ENCODE assay signal across 8 cellular contexts in the genomic region with DNA sequence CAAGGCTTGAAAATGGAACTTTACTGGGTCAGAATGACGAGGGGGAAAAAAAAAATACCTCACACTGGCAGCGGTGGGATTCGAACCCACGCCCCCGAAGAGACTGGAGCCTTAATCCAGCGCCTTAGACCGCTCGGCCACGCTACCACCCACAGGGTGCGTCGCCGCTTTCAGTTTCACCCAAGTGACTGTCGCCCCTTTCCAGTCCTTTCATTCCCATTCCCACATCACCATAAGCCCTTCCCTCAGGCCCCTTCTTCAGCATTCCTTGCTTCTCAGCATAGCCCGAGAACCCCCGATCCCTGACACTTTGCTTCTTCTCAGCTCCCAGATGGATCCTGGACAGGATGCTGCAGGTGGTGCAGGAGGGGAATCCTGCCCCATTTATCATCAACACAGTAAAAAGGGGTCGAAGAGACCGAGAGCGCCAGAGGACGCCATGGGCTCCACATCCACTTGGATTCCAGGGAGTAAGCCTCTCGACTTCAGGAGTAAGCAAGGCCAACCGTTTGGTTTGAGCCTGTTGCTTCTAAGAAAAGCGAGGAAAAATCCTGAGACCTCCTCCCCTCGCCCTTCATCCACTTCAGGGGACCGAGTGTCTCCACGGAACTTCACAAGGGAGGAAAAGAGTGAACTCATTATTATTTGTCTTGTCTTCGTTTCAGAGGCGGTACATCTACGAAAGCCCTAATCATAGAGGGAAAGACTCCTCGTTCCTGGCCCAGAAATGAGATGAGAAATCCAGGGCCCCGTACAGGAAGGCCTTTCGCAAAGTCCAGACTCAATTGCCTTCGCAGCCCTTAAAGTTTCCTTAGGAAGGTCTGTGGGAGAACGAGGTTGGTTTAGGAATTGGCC. TPM values are rescaled to one million over a fixed set of nuclear protein-coding genes. Genes with fewer than 3 reads are reported as not detected.
A peak's percentile ranks its signal among the peaks of the same experiment; 100 is the strongest.
DNase-seq lines count a peak whose midpoint lies in the region; ATAC-seq, FAIRE-seq and TF ChIP-seq lines count a peak whose summit lies in the region.

No MANE protein-coding gene starts in this region.

- POLR2A ChIA-PET in CD8-positive, alpha-beta memory T cell (lab: Charles Lee) = no interaction called here
- POLR2A ChIA-PET in IMR-90 (lab: Charles Lee; ENCODE audit: unreplicated experiment) = no interaction called here

- H2BK5ac ChIP-seq in IMR-90 (ENCODE audit: low read depth, low read length, poor library complexity, severe bottlenecking) = peak overlapping the region; percentile 76

- peak overlapping the region; percentile 70 for H2AK9ac ChIP-seq in IMR-90 (replicated peaks; ENCODE audit: low read depth, low read length, poor library complexity)

- DNase-seq in CD8-positive, alpha-beta memory T cell = peak in 3 of 5 donors; percentile 45 to 70 (median 51)
- DNase-seq in IMR-90 = peak; percentile 73
- DNase-seq in RPMI8226 = peak; percentile 86
- DNase-seq in activated naive CD4-positive, alpha-beta T cell treated with anti-CD3 and anti-CD28 coated beads, Interleukin-2, amount 50 U/mL, for 16 hours = peak; percentile 77
- peak; percentile 81 for DNase-seq in glomerular visceral epithelial cell (ENCODE audit: extremely low spot score)
- peak in 52 of 56 donors; percentile 11 to 85 (median 56) for DNase-seq in nucleus accumbens (lab: John Stamatoyannopoulos, UW)
- no peak for DNase-seq in HTR-8/SVneo (ENCODE audit: insufficient read length, low spot score)

- H4K20me1 ChIP-seq in IMR-90 (ENCODE audit: insufficient read depth, low read length) = peaks cover 9% of the 10 kb centered on the region

- peak overlapping the region; percentile 47; the same call in 1 of the 2 replicates for H4K91ac ChIP-seq in IMR-90 (ENCODE audit: insufficient read depth, low read depth, low read length)

- peak overlapping the region; percentile 27 for H3K4ac ChIP-seq in IMR-90 (ENCODE audit: low read depth, low read length)

- intact Hi-C loops in IMR-90 (cut with micrococcal nuclease) = loop anchor here (1.0 to 10.0 kb wide), 5 partner anchors 10 to 1469 kb away; a partner anchor contains a TSS

- H3K56ac ChIP-seq in IMR-90 (ENCODE audit: extremely low read depth, insufficient read depth, low read length) = peak overlapping the region; percentile 55; the same call in 1 of the 2 replicates

- TF ChIP-seq POLR2A in IMR-90 (IDR thresholded peaks at IDR 0.05; ENCODE audit: low read depth, low read length) = no peak

- H3K9me1 ChIP-seq in IMR-90 (ENCODE audit: insufficient read depth, low read length) = no peaks in the 10 kb centered on the region

- in situ Hi-C loops in IMR-90 (cut with MboI; ENCODE audit: low sequenced_read_pairs) = no loop called here

- no peaks in the 10 kb centered on the region for H3K9me3 ChIP-seq in CD8-positive, alpha-beta memory T cell (ENCODE audit: low read length)
- no peaks in the 10 kb centered on the region for H3K9me3 ChIP-seq in IMR-90 (ENCODE audit: control insufficient read depth, insufficient read depth, low read length)
- no peaks in the 10 kb centered on the region for H3K9me3 ChIP-seq in thymus (ENCODE audit: control insufficient read depth)

- CTCF ChIA-PET in CD8-positive, alpha-beta memory T cell (lab: Charles Lee) = no interaction called here
- CTCF ChIA-PET in IMR-90 (lab: Yijun Ruan, JAX) = no interaction called here

- peak overlapping the region; percentile 82 for H3K27ac ChIP-seq in CD8-positive, alpha-beta memory T cell (ENCODE audit: low read depth, low read length)
- H3K27ac ChIP-seq in IMR-90 (ENCODE audit: insufficient read depth, low read length) (peak overlapping the region; percentile 42), thymus (ENCODE audit: low read depth) (no peak overlapping the region)

- peak overlapping the region; percentile 43; the same call in 1 of the 2 replicates for H4K5ac ChIP-seq in IMR-90 (ENCODE audit: low read depth, low read length)

- H3K79me1 ChIP-seq in IMR-90 (ENCODE audit: low read depth in 1 of 2, low read length in 2 of 2) = no peaks in the 10 kb centered on the region

- peak overlapping the region; percentile 74 for H3K9ac ChIP-seq in IMR-90 (ENCODE audit: low read depth, low read length)

- H3K27ac Mint-ChIP-seq in CD8-positive, alpha-beta memory T cell = peak overlapping the region; percentile 78 to 97 (median 90)

- dilution Hi-C loops in IMR-90 (cut with HindIII; ENCODE audit: low sequenced_read_pairs, unreplicated experiment) = no loop called here

- H3K4me3 Mint-ChIP-seq in CD8-positive, alpha-beta memory T cell = peak overlapping the region; percentile 83 to 98 (median 87)

- peaks cover 0 to 20% of the 10 kb centered on the region in 2 donors for H3K27me3 Mint-ChIP-seq in CD8-positive, alpha-beta memory T cell

- H3K4me1 Mint-ChIP-seq in CD8-positive, alpha-beta memory T cell = peaks cover 40 to 53% (median 47%) of the 10 kb centered on the region in 3 donors

- no peak for FAIRE-seq in HTR-8/SVneo (lab: Jason Lieb, UNC)

- peak overlapping the region; percentile 19 to 76; a peak in 3 of 4 replicates for H4K8ac ChIP-seq in IMR-90 (ENCODE audit: low read depth in 2 of 2, low read length in 2 of 2)

- H3K36me3 Mint-ChIP-seq in CD8-positive, alpha-beta memory T cell = peaks cover 0 to 8% (median 0%) of the 10 kb centered on the region in 3 donors

- H2BK120ac ChIP-seq in IMR-90 (ENCODE audit: low read depth, low read length) = peak overlapping the region; percentile 53; the same call in 1 of the 2 replicates

- H3K4me1 ChIP-seq in CD8-positive, alpha-beta memory T cell (ENCODE audit: insufficient read depth, low read length) = peaks cover 35% of the 10 kb centered on the region
- H3K4me1 ChIP-seq in IMR-90 (ENCODE audit: control insufficient read depth, insufficient read depth, low read length) (no peaks in the 10 kb centered on the region; the same call in 1 of the 2 replicates), thymus (ENCODE audit: control insufficient read depth, insufficient read depth, low read length) (peaks cover 9% of the 10 kb centered on the region)

- H3K18ac ChIP-seq in IMR-90 (ENCODE audit: low read depth, low read length) = no peak overlapping the region; the same call in 1 of the 2 replicates

- peak overlapping the region; percentile 92 for H3K4me2 ChIP-seq in IMR-90 (ENCODE audit: low read depth, low read length)

- H3K36me3 ChIP-seq in CD8-positive, alpha-beta memory T cell (ENCODE audit: insufficient read depth, low read length) = no peaks in the 10 kb centered on the region
- H3K36me3 ChIP-seq in IMR-90 (ENCODE audit: control insufficient read depth, insufficient read depth, low read length) (no peaks in the 10 kb centered on the region), thymus (ENCODE audit: control insufficient read depth, insufficient read depth) (no peaks in the 10 kb centered on the region)

- WGBS in IMR-90 (ENCODE audit: extremely low coverage in 2 of 2, insufficient read length in 1 of 2), 2 experiments = 0% methylated on average over 5 of the region's 33 CpGs; no CpG with 5 or more reads in 1 of the 2 experiments
- WGBS in thymus = 8% methylated on average over 33 of the region's 33 CpGs

- peak overlapping the region; percentile 66 for H3K23ac ChIP-seq in IMR-90 (ENCODE audit: low read depth, low read length)

- H3K9me3 Mint-ChIP-seq in CD8-positive, alpha-beta memory T cell = peaks cover 0 to 6% (median 2%) of the 10 kb centered on the region in 5 donors

- H2BK15ac ChIP-seq in IMR-90 (ENCODE audit: low read depth, low read length) = no peak overlapping the region; the same call in 2 of the 3 replicates

- peak overlapping the region; percentile 96 for H2AFZ ChIP-seq in IMR-90 (replicated peaks; ENCODE audit: low read length, poor library complexity)

- ATAC-seq in IMR-90 (ENCODE audit: low read depth) = peak; percentile 21

- H2AK5ac ChIP-seq in IMR-90 (ENCODE audit: low read depth, low read length) = 0 out of 2 replicates have a peak overlapping the region, but pooled peaks have one; percentile 40

- H3K4me3 ChIP-seq in CD8-positive, alpha-beta memory T cell (ENCODE audit: low read length) = peak overlapping the region; percentile 52
- H3K4me3 ChIP-seq in IMR-90 (ENCODE audit: insufficient read depth, low read depth, low read length) (peak overlapping the region; percentile 59), thymus (ENCODE audit: low read length) (peak overlapping the region; percentile 42)

- H3K14ac ChIP-seq in IMR-90 (replicated peaks; ENCODE audit: low read depth, low read length) = peak overlapping the region; percentile 86

- TF ChIP-seq CTCF in IMR-90 (conservative IDR thresholded peaks at IDR 0.05; ENCODE audit: low read depth, low read length) = no peak

- no peak for TF ChIP-seq RAD21 in IMR-90 (IDR thresholded peaks at IDR 0.05; ENCODE audit: low read length)

- H3K27me3 ChIP-seq in CD8-positive, alpha-beta memory T cell (ENCODE audit: insufficient read depth, low read length, poor library complexity, severe bottlenecking) = no peaks in the 10 kb centered on the region
- H3K27me3 ChIP-seq in IMR-90 (ENCODE audit: control insufficient read depth, insufficient read depth, low read length) (no peaks in the 10 kb centered on the region), thymus (ENCODE audit: control insufficient read depth, insufficient read depth) (no peaks in the 10 kb centered on the region)

- 0 out of 2 replicates have a peak overlapping the region, but pooled peaks have one; percentile 10 for H2BK20ac ChIP-seq in IMR-90 (ENCODE audit: low read depth, low read length)

- no TSS peak for BruUV-seq in IMR-90 (replicated peaks; lab: Mats Ljungman, UMichigan)

TF ChIP-seq in IMR-90, 13 proteins besides CTCF, POLR2A, EP300 and RAD21:
- no peak for TF ChIP-seq MAFK (IDR thresholded peaks at IDR 0.05; ENCODE audit: low read depth, low read length)
- TF ChIP-seq FOS (IDR thresholded peaks at IDR 0.05; ENCODE audit: low read depth, low read length) = peak; percentile 72

RNA-seq across cellular contexts. Expression of a gene that starts 20.0 kb away (rescaled TPM):
- 10 to 100 TPM; 67.7 to 69.2 TPM for total RNA-seq in CD8-positive, alpha-beta memory T cell
- 61.6 TPM for polyA plus RNA-seq in CD8-positive, alpha-beta memory T cell
- 48.0 TPM in 2 replicates for total RNA-seq in IMR-90 (2012; rRNA removed)
- polyA plus RNA-seq in IMR-90 (2012; rRNA removed) = 43.5 and 44.4 TPM in 2 replicates
- polyA plus RNA-seq in IMR-90 (2012; cell fraction: cytosol; rRNA removed) = 21.8 and 26.3 TPM in 2 replicates
- polyA plus RNA-seq in IMR-90 (2012; cell fraction: nucleus; rRNA removed; ENCODE audit: low replicate concordance) = 49.1 and 79.8 TPM in 2 replicates
- polyA plus RNA-seq in thymus = 67.9 TPM
